ENCODE assay signal across 2 cellular contexts in the genomic region with DNA sequence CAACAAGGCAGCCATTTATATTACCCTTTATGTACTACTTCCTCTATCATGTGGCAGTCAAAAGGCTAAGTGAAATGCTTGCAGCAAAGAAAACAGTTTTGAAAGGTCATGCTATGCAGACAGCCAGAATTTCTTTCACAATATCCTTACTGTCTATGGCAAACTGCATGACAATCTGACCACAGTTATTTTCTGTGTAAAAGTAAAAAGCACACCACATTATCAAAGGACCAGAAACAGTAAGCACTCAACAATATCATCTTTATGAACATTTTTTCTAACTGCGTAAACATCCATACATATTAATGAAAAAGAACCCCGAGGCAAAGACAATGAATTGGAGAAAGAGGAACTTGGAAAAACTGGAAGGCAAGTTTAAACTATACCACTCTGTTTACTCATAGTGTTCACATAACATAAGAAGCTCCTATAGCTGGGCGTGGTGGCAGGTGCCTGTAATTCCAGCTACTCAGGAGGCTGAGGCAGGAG.
TF ChIP-seq lines count a peak whose summit lies in the region.

No MANE protein-coding gene starts in this region.

TF ChIP-seq in K562, 482 proteins besides CTCF, POLR2A, EP300 and RAD21:
- TF ChIP-seq CEBPB (tag; IDR thresholded peaks at IDR 0.05) (peak; percentile 44), POLR2H (tag; IDR thresholded peaks at IDR 0.05; ENCODE audit: low read depth) (no peak), PML (IDR thresholded peaks at IDR 0.05; ENCODE audit: low read length) (no peak), ZBTB2 (IDR thresholded peaks at IDR 0.05) (no peak), SETDB1 (IDR thresholded peaks at IDR 0.05; ENCODE audit: low read length) (no peak), SPI1 (IDR thresholded peaks at IDR 0.05; ENCODE audit: borderline replicate concordance, low read depth, low read length) (peak; percentile 38; the same call in 1 of the 2 replicates), ID3 (CRISPR knock-in tag; IDR thresholded peaks at IDR 0.05) (no peak), ID3 (tag; IDR thresholded peaks at IDR 0.05) (peak; percentile 74), TCF7 (IDR thresholded peaks at IDR 0.05; ENCODE audit: borderline replicate concordance) (no peak)
- TF ChIP-seq, protein P1, sequence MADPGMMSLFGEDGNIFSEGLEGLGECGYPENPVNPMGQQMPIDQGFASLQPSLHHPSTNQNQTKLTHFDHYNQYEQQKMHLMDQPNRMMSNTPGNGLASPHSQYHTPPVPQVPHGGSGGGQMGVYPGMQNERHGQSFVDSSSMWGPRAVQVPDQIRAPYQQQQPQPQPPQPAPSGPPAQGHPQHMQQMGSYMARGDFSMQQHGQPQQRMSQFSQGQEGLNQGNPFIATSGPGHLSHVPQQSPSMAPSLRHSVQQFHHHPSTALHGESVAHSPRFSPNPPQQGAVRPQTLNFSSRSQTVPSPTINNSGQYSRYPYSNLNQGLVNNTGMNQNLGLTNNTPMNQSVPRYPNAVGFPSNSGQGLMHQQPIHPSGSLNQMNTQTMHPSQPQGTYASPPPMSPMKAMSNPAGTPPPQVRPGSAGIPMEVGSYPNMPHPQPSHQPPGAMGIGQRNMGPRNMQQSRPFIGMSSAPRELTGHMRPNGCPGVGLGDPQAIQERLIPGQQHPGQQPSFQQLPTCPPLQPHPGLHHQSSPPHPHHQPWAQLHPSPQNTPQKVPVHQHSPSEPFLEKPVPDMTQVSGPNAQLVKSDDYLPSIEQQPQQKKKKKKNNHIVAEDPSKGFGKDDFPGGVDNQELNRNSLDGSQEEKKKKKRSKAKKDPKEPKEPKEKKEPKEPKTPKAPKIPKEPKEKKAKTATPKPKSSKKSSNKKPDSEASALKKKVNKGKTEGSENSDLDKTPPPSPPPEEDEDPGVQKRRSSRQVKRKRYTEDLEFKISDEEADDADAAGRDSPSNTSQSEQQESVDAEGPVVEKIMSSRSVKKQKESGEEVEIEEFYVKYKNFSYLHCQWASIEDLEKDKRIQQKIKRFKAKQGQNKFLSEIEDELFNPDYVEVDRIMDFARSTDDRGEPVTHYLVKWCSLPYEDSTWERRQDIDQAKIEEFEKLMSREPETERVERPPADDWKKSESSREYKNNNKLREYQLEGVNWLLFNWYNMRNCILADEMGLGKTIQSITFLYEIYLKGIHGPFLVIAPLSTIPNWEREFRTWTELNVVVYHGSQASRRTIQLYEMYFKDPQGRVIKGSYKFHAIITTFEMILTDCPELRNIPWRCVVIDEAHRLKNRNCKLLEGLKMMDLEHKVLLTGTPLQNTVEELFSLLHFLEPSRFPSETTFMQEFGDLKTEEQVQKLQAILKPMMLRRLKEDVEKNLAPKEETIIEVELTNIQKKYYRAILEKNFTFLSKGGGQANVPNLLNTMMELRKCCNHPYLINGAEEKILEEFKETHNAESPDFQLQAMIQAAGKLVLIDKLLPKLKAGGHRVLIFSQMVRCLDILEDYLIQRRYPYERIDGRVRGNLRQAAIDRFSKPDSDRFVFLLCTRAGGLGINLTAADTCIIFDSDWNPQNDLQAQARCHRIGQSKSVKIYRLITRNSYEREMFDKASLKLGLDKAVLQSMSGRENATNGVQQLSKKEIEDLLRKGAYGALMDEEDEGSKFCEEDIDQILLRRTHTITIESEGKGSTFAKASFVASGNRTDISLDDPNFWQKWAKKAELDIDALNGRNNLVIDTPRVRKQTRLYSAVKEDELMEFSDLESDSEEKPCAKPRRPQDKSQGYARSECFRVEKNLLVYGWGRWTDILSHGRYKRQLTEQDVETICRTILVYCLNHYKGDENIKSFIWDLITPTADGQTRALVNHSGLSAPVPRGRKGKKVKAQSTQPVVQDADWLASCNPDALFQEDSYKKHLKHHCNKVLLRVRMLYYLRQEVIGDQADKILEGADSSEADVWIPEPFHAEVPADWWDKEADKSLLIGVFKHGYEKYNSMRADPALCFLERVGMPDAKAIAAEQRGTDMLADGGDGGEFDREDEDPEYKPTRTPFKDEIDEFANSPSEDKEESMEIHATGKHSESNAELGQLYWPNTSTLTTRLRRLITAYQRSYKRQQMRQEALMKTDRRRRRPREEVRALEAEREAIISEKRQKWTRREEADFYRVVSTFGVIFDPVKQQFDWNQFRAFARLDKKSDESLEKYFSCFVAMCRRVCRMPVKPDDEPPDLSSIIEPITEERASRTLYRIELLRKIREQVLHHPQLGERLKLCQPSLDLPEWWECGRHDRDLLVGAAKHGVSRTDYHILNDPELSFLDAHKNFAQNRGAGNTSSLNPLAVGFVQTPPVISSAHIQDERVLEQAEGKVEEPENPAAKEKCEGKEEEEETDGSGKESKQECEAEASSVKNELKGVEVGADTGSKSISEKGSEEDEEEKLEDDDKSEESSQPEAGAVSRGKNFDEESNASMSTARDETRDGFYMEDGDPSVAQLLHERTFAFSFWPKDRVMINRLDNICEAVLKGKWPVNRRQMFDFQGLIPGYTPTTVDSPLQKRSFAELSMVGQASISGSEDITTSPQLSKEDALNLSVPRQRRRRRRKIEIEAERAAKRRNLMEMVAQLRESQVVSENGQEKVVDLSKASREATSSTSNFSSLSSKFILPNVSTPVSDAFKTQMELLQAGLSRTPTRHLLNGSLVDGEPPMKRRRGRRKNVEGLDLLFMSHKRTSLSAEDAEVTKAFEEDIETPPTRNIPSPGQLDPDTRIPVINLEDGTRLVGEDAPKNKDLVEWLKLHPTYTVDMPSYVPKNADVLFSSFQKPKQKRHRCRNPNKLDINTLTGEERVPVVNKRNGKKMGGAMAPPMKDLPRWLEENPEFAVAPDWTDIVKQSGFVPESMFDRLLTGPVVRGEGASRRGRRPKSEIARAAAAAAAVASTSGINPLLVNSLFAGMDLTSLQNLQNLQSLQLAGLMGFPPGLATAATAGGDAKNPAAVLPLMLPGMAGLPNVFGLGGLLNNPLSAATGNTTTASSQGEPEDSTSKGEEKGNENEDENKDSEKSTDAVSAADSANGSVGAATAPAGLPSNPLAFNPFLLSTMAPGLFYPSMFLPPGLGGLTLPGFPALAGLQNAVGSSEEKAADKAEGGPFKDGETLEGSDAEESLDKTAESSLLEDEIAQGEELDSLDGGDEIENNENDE (IDR thresholded peaks at IDR 0.05; ENCODE audit: low read depth, low read length): no peak

TF ChIP-seq in GM23338, 12 proteins besides CTCF, POLR2A, EP300 and RAD21:
- TF ChIP-seq, protein P2, sequence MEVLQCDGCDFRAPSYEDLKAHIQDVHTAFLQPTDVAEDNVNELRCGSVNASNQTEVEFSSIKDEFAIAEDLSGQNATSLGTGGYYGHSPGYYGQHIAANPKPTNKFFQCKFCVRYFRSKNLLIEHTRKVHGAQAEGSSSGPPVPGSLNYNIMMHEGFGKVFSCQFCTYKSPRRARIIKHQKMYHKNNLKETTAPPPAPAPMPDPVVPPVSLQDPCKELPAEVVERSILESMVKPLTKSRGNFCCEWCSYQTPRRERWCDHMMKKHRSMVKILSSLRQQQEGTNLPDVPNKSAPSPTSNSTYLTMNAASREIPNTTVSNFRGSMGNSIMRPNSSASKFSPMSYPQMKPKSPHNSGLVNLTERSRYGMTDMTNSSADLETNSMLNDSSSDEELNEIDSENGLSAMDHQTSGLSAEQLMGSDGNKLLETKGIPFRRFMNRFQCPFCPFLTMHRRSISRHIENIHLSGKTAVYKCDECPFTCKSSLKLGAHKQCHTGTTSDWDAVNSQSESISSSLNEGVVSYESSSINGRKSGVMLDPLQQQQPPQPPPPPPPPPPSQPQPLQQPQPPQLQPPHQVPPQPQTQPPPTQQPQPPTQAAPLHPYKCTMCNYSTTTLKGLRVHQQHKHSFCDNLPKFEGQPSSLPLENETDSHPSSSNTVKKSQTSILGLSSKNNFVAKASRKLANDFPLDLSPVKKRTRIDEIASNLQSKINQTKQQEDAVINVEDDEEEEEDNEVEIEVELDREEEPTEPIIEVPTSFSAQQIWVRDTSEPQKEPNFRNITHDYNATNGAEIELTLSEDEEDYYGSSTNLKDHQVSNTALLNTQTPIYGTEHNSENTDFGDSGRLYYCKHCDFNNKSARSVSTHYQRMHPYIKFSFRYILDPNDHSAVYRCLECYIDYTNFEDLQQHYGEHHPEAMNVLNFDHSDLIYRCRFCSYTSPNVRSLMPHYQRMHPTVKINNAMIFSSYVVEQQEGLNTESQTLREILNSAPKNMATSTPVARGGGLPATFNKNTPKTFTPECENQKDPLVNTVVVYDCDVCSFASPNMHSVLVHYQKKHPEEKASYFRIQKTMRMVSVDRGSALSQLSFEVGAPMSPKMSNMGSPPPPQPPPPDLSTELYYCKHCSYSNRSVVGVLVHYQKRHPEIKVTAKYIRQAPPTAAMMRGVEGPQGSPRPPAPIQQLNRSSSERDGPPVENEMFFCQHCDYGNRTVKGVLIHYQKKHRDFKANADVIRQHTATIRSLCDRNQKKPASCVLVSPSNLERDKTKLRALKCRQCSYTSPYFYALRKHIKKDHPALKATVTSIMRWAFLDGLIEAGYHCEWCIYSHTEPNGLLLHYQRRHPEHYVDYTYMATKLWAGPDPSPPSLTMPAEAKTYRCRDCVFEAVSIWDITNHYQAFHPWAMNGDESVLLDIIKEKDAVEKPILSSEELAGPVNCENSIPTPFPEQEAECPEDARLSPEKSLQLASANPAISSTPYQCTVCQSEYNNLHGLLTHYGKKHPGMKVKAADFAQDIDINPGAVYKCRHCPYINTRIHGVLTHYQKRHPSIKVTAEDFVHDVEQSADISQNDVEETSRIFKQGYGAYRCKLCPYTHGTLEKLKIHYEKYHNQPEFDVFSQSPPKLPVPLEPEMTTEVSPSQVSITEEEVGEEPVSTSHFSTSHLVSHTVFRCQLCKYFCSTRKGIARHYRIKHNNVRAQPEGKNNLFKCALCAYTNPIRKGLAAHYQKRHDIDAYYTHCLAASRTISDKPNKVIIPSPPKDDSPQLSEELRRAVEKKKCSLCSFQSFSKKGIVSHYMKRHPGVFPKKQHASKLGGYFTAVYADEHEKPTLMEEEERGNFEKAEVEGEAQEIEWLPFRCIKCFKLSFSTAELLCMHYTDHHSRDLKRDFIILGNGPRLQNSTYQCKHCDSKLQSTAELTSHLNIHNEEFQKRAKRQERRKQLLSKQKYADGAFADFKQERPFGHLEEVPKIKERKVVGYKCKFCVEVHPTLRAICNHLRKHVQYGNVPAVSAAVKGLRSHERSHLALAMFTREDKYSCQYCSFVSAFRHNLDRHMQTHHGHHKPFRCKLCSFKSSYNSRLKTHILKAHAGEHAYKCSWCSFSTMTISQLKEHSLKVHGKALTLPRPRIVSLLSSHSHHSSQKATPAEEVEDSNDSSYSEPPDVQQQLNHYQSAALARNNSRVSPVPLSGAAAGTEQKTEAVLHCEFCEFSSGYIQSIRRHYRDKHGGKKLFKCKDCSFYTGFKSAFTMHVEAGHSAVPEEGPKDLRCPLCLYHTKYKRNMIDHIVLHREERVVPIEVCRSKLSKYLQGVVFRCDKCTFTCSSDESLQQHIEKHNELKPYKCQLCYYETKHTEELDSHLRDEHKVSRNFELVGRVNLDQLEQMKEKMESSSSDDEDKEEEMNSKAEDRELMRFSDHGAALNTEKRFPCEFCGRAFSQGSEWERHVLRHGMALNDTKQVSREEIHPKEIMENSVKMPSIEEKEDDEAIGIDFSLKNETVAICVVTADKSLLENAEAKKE (CRISPR knock-in tag; IDR thresholded peaks at IDR 0.05): no peak
- no peak for TF ChIP-seq ZNF331 (CRISPR knock-in tag; IDR thresholded peaks at IDR 0.05; ENCODE audit: low read depth)
